In genomic region chr17:77468897-77469296, GRCh38 we compare ENCODE assay signal across 12 cellular contexts.
DNase-seq lines count a peak whose midpoint lies in the region; ATAC-seq, FAIRE-seq and TF ChIP-seq lines count a peak whose summit lies in the region.
"Had no signal": no experiment of that assay in that cellular context is flagged by ENCODE, and none has a peak within 500 bp of the region (broad histone marks: within the 10 kb centered on the region; RNA-seq: fewer than 3 reads in every experiment).

No MANE protein-coding gene starts in this region.

- no peak for TF ChIP-seq EP300 in transverse colon (IDR thresholded peaks at IDR 0.05; ENCODE audit: low read depth)

- H3K4me2 ChIP-seq in H9 (ENCODE audit: insufficient read depth, insufficient read length, low read length) (no peak overlapping the region), astrocyte (ENCODE audit: low read length) (no peak overlapping the region)

- no peak for TF ChIP-seq CTCF in CD4-positive, alpha-beta T cell (IDR thresholded peaks at IDR 0.05)
- no peak for TF ChIP-seq CTCF in H9 (conservative IDR thresholded peaks at IDR 0.05)
- no peak for TF ChIP-seq CTCF in astrocyte (IDR thresholded peaks at IDR 0.05; ENCODE audit: insufficient read depth, low read depth, low read length)
- no peak for TF ChIP-seq CTCF in nephron (IDR thresholded peaks at IDR 0.05; ENCODE audit: unreplicated experiment in 3 of 3)
- no peak for TF ChIP-seq CTCF in transverse colon (IDR thresholded peaks at IDR 0.05)

- H3K56ac ChIP-seq in H9 (ENCODE audit: insufficient read length, low read depth, low read length): no peak overlapping the region

- no peak overlapping the region for H2BK5ac ChIP-seq in H9 (ENCODE audit: insufficient read length, low read length)

- H3K27me3 ChIP-seq in CD4-positive, alpha-beta T cell (ENCODE audit: control insufficient read depth, insufficient read depth, low read length): no peaks in the 10 kb centered on the region
- H3K27me3 ChIP-seq in H9 (ENCODE audit: insufficient read depth, low read length): no peaks in the 10 kb centered on the region
- H3K27me3 ChIP-seq in astrocyte (ENCODE audit: insufficient read depth, low read length): no peaks in the 10 kb centered on the region
- no peaks in the 10 kb centered on the region for H3K27me3 ChIP-seq in transverse colon

- H2BK20ac ChIP-seq in H9 (ENCODE audit: low read depth, low read length, poor library complexity, severe bottlenecking): no peak overlapping the region

- no peak for ATAC-seq in CD4-positive, alpha-beta T cell (ENCODE audit: poor library complexity)

- no peaks in the 10 kb centered on the region for H3K23me2 ChIP-seq in H9 (ENCODE audit: insufficient read length, low read depth, low read length, poor library complexity, severe bottlenecking)

- H3K4me1 Mint-ChIP-seq in CD4-positive, alpha-beta T cell (ENCODE audit: low read depth): peaks cover 89% of the 10 kb centered on the region
- H3K4me1 Mint-ChIP-seq in H9: peaks cover 78 to 87% of the 10 kb centered on the region in 2 experiments
- peaks cover 72% of the 10 kb centered on the region for H3K4me1 Mint-ChIP-seq in astrocyte (ENCODE audit: low read depth, unreplicated experiment)
- H3K4me1 Mint-ChIP-seq in nephron: peaks cover 89% of the 10 kb centered on the region

- H3K18ac ChIP-seq in H9 (ENCODE audit: insufficient read length, low read depth, low read length): no peak overlapping the region

- no peak for DNase-seq in CD4-positive, alpha-beta T cell
- DNase-seq in H9: no peak
- no peak for DNase-seq in astrocyte (ENCODE audit: low read depth)
- DNase-seq in transverse colon: no peak
- no peak for DNase-seq in SKM-1 (lab: John Stamatoyannopoulos, UW; ENCODE audit: unreplicated experiment)
- DNase-seq in NK-92 (lab: John Stamatoyannopoulos, UW; ENCODE audit: unreplicated experiment): no peak
- no peak for DNase-seq in AG08395 (ENCODE audit: low spot score)
- DNase-seq: amygdala; cortex of kidney; NCI-H2171 treated with DMSO at 0.1 percent for 48 hours; stimulated activated naive CD4-positive, alpha-beta T cell treated with Interleukin-2 at 50 U/mL for 16 hours had no signal

- H4K91ac ChIP-seq in H9 (ENCODE audit: insufficient read length, low read depth, low read length): no peak overlapping the region

- H4K8ac ChIP-seq in H9 (replicated peaks; ENCODE audit: insufficient read length, low read depth, low read length): no peak overlapping the region

- no CpG with 5 or more reads among the region's 7 CpGs for WGBS in H9 (ENCODE audit: extremely low coverage, insufficient read length, low lambda C conversion rate)
- 82 to 100% methylated on average over 1 to 7 of the region's 7 CpGs for WGBS in transverse colon (ENCODE audit: low coverage in 1 of 2), 2 donors

- in situ Hi-C loops in transverse colon (cut with MboI; ENCODE audit: low pct_ligation_motif_present in 1 of 4, low pct_unique_long_range_greater_than_20kb in 1 of 4, low sequenced_read_pairs in 3 of 4): no loop called here

- no peak overlapping the region for H3K9ac ChIP-seq in H9 (ENCODE audit: extremely low read depth, insufficient read length, low read length)
- no peak overlapping the region for H3K9ac ChIP-seq in astrocyte (ENCODE audit: low read length)

- H2AFZ ChIP-seq in H9 (ENCODE audit: low read length): no peak overlapping the region
- no peak overlapping the region for H2AFZ ChIP-seq in astrocyte (ENCODE audit: low read depth, low read length)

- intact Hi-C loops in CD4-positive, alpha-beta T cell (cut with DNase I, micrococcal nuclease): no loop called here
- intact Hi-C loops in transverse colon (cut with DNase I; ENCODE audit: low total_unique reads): no loop called here

- H3K27ac Mint-ChIP-seq in CD4-positive, alpha-beta T cell: peak overlapping the region; percentile 91
- H3K27ac Mint-ChIP-seq in H9 (peak overlapping the region in 2 of 3 experiments; percentile 69 to 86; a peak in 5 of 7 replicates), astrocyte (ENCODE audit: unreplicated experiment) (peak overlapping the region; percentile 36), nephron (peak overlapping the region; percentile 96 to 99 (median 98))

- H3K9me3 ChIP-seq in CD4-positive, alpha-beta T cell (ENCODE audit: control insufficient read depth, low read length): no peaks in the 10 kb centered on the region
- H3K9me3 ChIP-seq in H9 (ENCODE audit: control insufficient read depth, low read depth, low read length): no peaks in the 10 kb centered on the region
- H3K9me3 ChIP-seq in astrocyte (ENCODE audit: insufficient read depth, low read depth, low read length): no peaks in the 10 kb centered on the region
- no peaks in the 10 kb centered on the region for H3K9me3 ChIP-seq in transverse colon

- no peaks in the 10 kb centered on the region for H4K20me1 ChIP-seq in H9 (ENCODE audit: control insufficient read depth, insufficient read depth, insufficient read length)
- H4K20me1 ChIP-seq in astrocyte (ENCODE audit: insufficient read depth, low read length): peaks cover 77% of the 10 kb centered on the region

- no peak overlapping the region for H3K4ac ChIP-seq in H9 (ENCODE audit: low read depth, low read length)

- no peak overlapping the region for H3T11ph ChIP-seq in H9 (ENCODE audit: low read length)

- H4K5ac ChIP-seq in H9 (ENCODE audit: insufficient read length, low read depth, low read length): no peak overlapping the region

- H3K4me3 Mint-ChIP-seq in CD4-positive, alpha-beta T cell: peak overlapping the region; percentile 77
- H3K4me3 Mint-ChIP-seq in H9 (no peak overlapping the region; a peak in 1 of 5 replicates), astrocyte (ENCODE audit: unreplicated experiment) (peak overlapping the region; percentile 30), nephron (peak overlapping the region in 1 of 3 experiments; percentile 7)

- POLR2A ChIA-PET in CD4-positive, alpha-beta T cell (lab: Charles Lee): interaction anchor here (0.6 to 2.2 kb wide), 11 partner anchors 9 to 138 kb away, joined by 3 to 11 read pairs (median 8); no protein-coding TSS in a partner anchor

- peaks cover 87% of the 10 kb centered on the region for H3K36me3 Mint-ChIP-seq in CD4-positive, alpha-beta T cell (ENCODE audit: low read depth)
- H3K36me3 Mint-ChIP-seq in H9 (ENCODE audit: insufficient read depth in 1 of 3, low read depth in 3 of 3): peaks cover 19 to 39% (median 34%) of the 10 kb centered on the region in 3 experiments
- peaks cover 5% of the 10 kb centered on the region for H3K36me3 Mint-ChIP-seq in astrocyte (ENCODE audit: low read depth, unreplicated experiment)
- H3K36me3 Mint-ChIP-seq in nephron (ENCODE audit: low read depth): peaks cover 29% of the 10 kb centered on the region

- no peak overlapping the region for H2AK5ac ChIP-seq in H9 (ENCODE audit: insufficient read length, low read length)

- H3K9me3 Mint-ChIP-seq in CD4-positive, alpha-beta T cell: no peaks in the 10 kb centered on the region
- no peaks in the 10 kb centered on the region; a peak in 2 of 5 replicates for H3K9me3 Mint-ChIP-seq in H9
- no peaks in the 10 kb centered on the region for H3K9me3 Mint-ChIP-seq in astrocyte (ENCODE audit: unreplicated experiment)
- no peaks in the 10 kb centered on the region for H3K9me3 Mint-ChIP-seq in nephron

- CTCF ChIA-PET in CD4-positive, alpha-beta T cell (lab: Charles Lee): interaction anchor here (0.9 to 1.0 kb wide), 2 partner anchors 9 to 10 kb away, joined by 3 read pairs; no protein-coding TSS in a partner anchor

- peak overlapping the region; percentile 62 for H3K27ac ChIP-seq in CD4-positive, alpha-beta T cell (ENCODE audit: low read depth, low read length)
- H3K27ac ChIP-seq in H9 (ENCODE audit: insufficient read length, low read depth, low read length) (no peak overlapping the region), astrocyte (ENCODE audit: low read depth, low read length) (no peak overlapping the region), transverse colon (no peak overlapping the region)

- H2BK12ac ChIP-seq in H9 (ENCODE audit: insufficient read length, low read depth, low read length): no peak overlapping the region

- H3K14ac ChIP-seq in H9 (ENCODE audit: insufficient read depth, low read length): no peak overlapping the region

- no peaks in the 10 kb centered on the region for H3K27me3 Mint-ChIP-seq in CD4-positive, alpha-beta T cell
- H3K27me3 Mint-ChIP-seq in H9 (ENCODE audit: low read depth): no peaks in the 10 kb centered on the region
- no peaks in the 10 kb centered on the region for H3K27me3 Mint-ChIP-seq in astrocyte (ENCODE audit: low read depth, unreplicated experiment)
- no peaks in the 10 kb centered on the region for H3K27me3 Mint-ChIP-seq in nephron (ENCODE audit: low read depth)

- H3K23ac ChIP-seq in H9 (ENCODE audit: insufficient read length, low read depth, low read length): no peak overlapping the region

- H3K4me3 ChIP-seq in astrocyte (ENCODE audit: insufficient read depth, low read depth, low read length) (no peak overlapping the region), transverse colon (no peak overlapping the region)

- H2BK15ac ChIP-seq in H9 (ENCODE audit: low read depth, low read length): no peak overlapping the region

- H3K4me1 ChIP-seq in H9 (ENCODE audit: insufficient read depth, low read length) (peaks cover 28% of the 10 kb centered on the region), astrocyte (ENCODE audit: insufficient read depth, low read length) (peaks cover 66% of the 10 kb centered on the region), transverse colon (peaks cover 41 to 66% (median 49%) of the 10 kb centered on the region in 4 donors)

- no peak for TF ChIP-seq POLR2A in transverse colon (IDR thresholded peaks at IDR 0.05)

- no peaks in the 10 kb centered on the region for H3K36me3 ChIP-seq in astrocyte (ENCODE audit: insufficient read depth, low read length)
- H3K36me3 ChIP-seq in transverse colon: no peaks in the 10 kb centered on the region

- no peak for FAIRE-seq in astrocyte (lab: Jason Lieb, UNC)

- H2BK120ac ChIP-seq in H9 (ENCODE audit: low read depth, low read length, poor library complexity, severe bottlenecking): no peak overlapping the region

- H3K79me1 ChIP-seq in H9 (ENCODE audit: insufficient read depth, low read depth, low read length, poor library complexity, severe bottlenecking): peaks cover 4% of the 10 kb centered on the region

- H3K79me2 ChIP-seq in H9 (ENCODE audit: insufficient read depth, low read length) (peaks cover 21% of the 10 kb centered on the region; the same call in 1 of the 2 replicates), astrocyte (ENCODE audit: insufficient read depth, low read length) (peaks cover 90% of the 10 kb centered on the region)

Comparison
In these comparisons a context has a peak if more than half of its experiments do, and no peak if none do; other contexts are left out.
1. H3K27ac Mint-ChIP-seq: peak in every context shown above with its lines; median percentile 98 in nephron; 91 in CD4-positive, alpha-beta T cell; 78 in H9; 36 in astrocyte.
2. H3K4me3 Mint-ChIP-seq: peak in CD4-positive, alpha-beta T cell (single experiment) and astrocyte (single experiment); none in H9 (0 of 2).